30 cellular contexts compared by ENCODE assay signal in genomic region chr7:85875398-85875797, GRCh38.
"Had no signal": no experiment of that assay in that cellular context is flagged by ENCODE, and none has a peak within 500 bp of the region (broad histone marks: within the 10 kb centered on the region; RNA-seq: fewer than 3 reads in every experiment).

No MANE protein-coding gene starts in this region.

- H3K4me3 ChIP-seq: hepatocyte, left lung, lower lobe of right lung, mucosa of descending colon, pancreas, prostate gland, skin epidermis, stomach, testis, thyroid gland, transverse colon, upper lobe of left lung, vagina had no signal

- H3K79me2 ChIP-seq: hepatocyte had no signal

- H3K4me2 ChIP-seq: hepatocyte had no signal

- H3K27ac ChIP-seq: hepatocyte, left lung, lower lobe of right lung, pancreas, prostate gland, skin epidermis, stomach, testis, thyroid gland, transverse colon, upper lobe of left lung, vagina had no signal

- H3K27me3 ChIP-seq: hepatocyte, left lung, pancreas, stomach, testis, thyroid gland, transverse colon, upper lobe of left lung, vagina had no signal

- H3K36me3 Mint-ChIP-seq: naive thymus-derived CD4-positive, alpha-beta T cell; stimulated activated naive B cell treated with anti-CD40 and anti-IgM and Interleukin-4, amounts not matched to agents 10 μg/mL and 1 μg/mL and 100 μg/mL, for 72 hours had no signal

- H3K4me1 Mint-ChIP-seq: naive thymus-derived CD4-positive, alpha-beta T cell; stimulated activated naive B cell treated with anti-CD40 and anti-IgM and Interleukin-4, amounts not matched to agents 10 μg/mL and 1 μg/mL and 100 μg/mL, for 72 hours had no signal

- H3K9me3 ChIP-seq: lower lobe of right lung, mucosa of descending colon, pancreas, prostate gland, testis, thyroid gland, transverse colon, upper lobe of left lung, vagina had no signal

- ATAC-seq: left colon; left lung; lower lobe of right lung; mucosa of descending colon; naive thymus-derived CD4-positive, alpha-beta T cell; natural killer cell treated with Interleukin-12 subunit alpha and Interleukin-12 subunit beta and Interleukin-15 and Interleukin-18, amount 100 ng/mL, for 72 hours; pancreas; right cardiac atrium; sciatic nerve; stimulated activated naive B cell treated with anti-CD40 and anti-IgM and Interleukin-4, amounts not matched to agents 10 μg/mL and 1 μg/mL and 100 μg/mL, for 72 hours; stimulated activated naive CD8-positive, alpha-beta T cell treated with anti-CD3 and anti-CD28 coated beads, Interleukin-15, Interleukin-2, amounts not matched to agents 100 U/mL and 50 U/mL, for 24 hours had no signal

- H3K27me3 Mint-ChIP-seq: naive thymus-derived CD4-positive, alpha-beta T cell; natural killer cell treated with Interleukin-12 subunit alpha and Interleukin-12 subunit beta and Interleukin-15 and Interleukin-18, amount 100 ng/mL, for 72 hours; stimulated activated naive B cell treated with anti-CD40 and anti-IgM and Interleukin-4, amounts not matched to agents 10 μg/mL and 1 μg/mL and 100 μg/mL, for 72 hours had no signal

- H3K4me3 Mint-ChIP-seq: naive thymus-derived CD4-positive, alpha-beta T cell; natural killer cell treated with Interleukin-12 subunit alpha and Interleukin-12 subunit beta and Interleukin-15 and Interleukin-18, amount 100 ng/mL, for 72 hours; stimulated activated naive B cell treated with anti-CD40 and anti-IgM and Interleukin-4, amounts not matched to agents 10 μg/mL and 1 μg/mL and 100 μg/mL, for 72 hours had no signal

- H3K27ac Mint-ChIP-seq: naive thymus-derived CD4-positive, alpha-beta T cell; natural killer cell treated with Interleukin-12 subunit alpha and Interleukin-12 subunit beta and Interleukin-15 and Interleukin-18, amount 100 ng/mL, for 72 hours; stimulated activated naive B cell treated with anti-CD40 and anti-IgM and Interleukin-4, amounts not matched to agents 10 μg/mL and 1 μg/mL and 100 μg/mL, for 72 hours had no signal

- DNase-seq: left colon; lower lobe of right lung; mammary epithelial cell; mesenchymal stem cell; midbrain; mucosa of descending colon; naive thymus-derived CD4-positive, alpha-beta T cell; nucleus accumbens; pancreas; posterior cingulate gyrus; retina; right cardiac atrium; stimulated activated CD4-positive, alpha-beta T cell treated with anti-CD3 and anti-CD28 coated beads, Interleukin-12 subunit alpha, Interleukin-12 subunit beta, amount 100 ng/mL, for 4 hours; stimulated activated CD4-positive, alpha-beta T cell treated with anti-CD3 and anti-CD28 coated beads, Interleukin-15, amount 100 ng/mL, for 24 hours; stimulated activated CD4-positive, alpha-beta T cell treated with anti-CD3 and anti-CD28 coated beads, Interleukin-2, amount 100 ng/mL, for 24 hours; stimulated activated CD4-positive, alpha-beta T cell treated with anti-CD3 and anti-CD28 coated beads, Interleukin-4, amount 100 ng/mL, for 1 hour; stimulated activated naive B cell treated with anti-CD40 and anti-IgM and Interleukin-4, amounts not matched to agents 10 μg/mL and 1 μg/mL and 100 μg/mL, for 72 hours; stimulated activated naive CD8-positive, alpha-beta T cell treated with anti-CD3 and anti-CD28 coated beads, Interleukin-15, Interleukin-2, amounts not matched to agents 100 U/mL and 50 U/mL, for 24 hours; stomach; testis; thyroid gland; transverse colon; upper lobe of left lung had no signal

- H3K4me1 ChIP-seq: left lung, lower lobe of right lung, pancreas, prostate gland, stomach, testis, thyroid gland, transverse colon, upper lobe of left lung, vagina had no signal

- H3K36me3 ChIP-seq: left lung, lower lobe of right lung, pancreas, prostate gland, stomach, thyroid gland, transverse colon, upper lobe of left lung, vagina had no signal
